8 cellular contexts compared by ENCODE assay signal in genomic region chr20:48921883-48922867, GRCh38. TPM values are rescaled to one million over a fixed set of nuclear protein-coding genes. Genes with fewer than 3 reads are reported as not detected.
DNase-seq lines count a peak whose midpoint lies in the region; ATAC-seq and TF ChIP-seq lines count a peak whose summit lies in the region.

No MANE protein-coding gene starts in this region.

- H3K36me3 ChIP-seq in CD4-positive, CD25-positive, alpha-beta regulatory T cell (ENCODE audit: control insufficient read depth, insufficient read depth, low read length) = no peaks in the 10 kb centered on the region
- H3K36me3 ChIP-seq in RWPE2 (ENCODE audit: low read depth) = 0 out of 2 replicates have a peak, but pooled peaks cover 9% of the 10 kb centered on the region
- H3K36me3 ChIP-seq in mucosa of descending colon (ENCODE audit: low read depth) = peaks cover 3% of the 10 kb centered on the region
- no peaks in the 10 kb centered on the region for H3K36me3 ChIP-seq in uterus

- peak; percentile 36 for TF ChIP-seq CTCF in RWPE2 (IDR thresholded peaks at IDR 0.05; ENCODE audit: poor library complexity, severe bottlenecking)
- TF ChIP-seq CTCF in endothelial cell (IDR thresholded peaks at IDR 0.05; ENCODE audit: unreplicated experiment) = no peak
- TF ChIP-seq CTCF in mucosa of descending colon (IDR thresholded peaks at IDR 0.05) = no peak
- no peak for TF ChIP-seq CTCF in uterus (IDR thresholded peaks at IDR 0.05)

- peaks cover 3% of the 10 kb centered on the region for H3K36me3 Mint-ChIP-seq in CD4-positive, CD25-positive, alpha-beta regulatory T cell
- peaks cover 6% of the 10 kb centered on the region for H3K36me3 Mint-ChIP-seq in endothelial cell (ENCODE audit: low read depth, unreplicated experiment)

- H3K9me3 Mint-ChIP-seq in CD4-positive, CD25-positive, alpha-beta regulatory T cell = no peaks in the 10 kb centered on the region
- H3K9me3 Mint-ChIP-seq in endothelial cell (ENCODE audit: unreplicated experiment) = no peaks in the 10 kb centered on the region

- H3K9me3 ChIP-seq in CD4-positive, CD25-positive, alpha-beta regulatory T cell (ENCODE audit: control insufficient read depth in 2 of 2, low read length in 2 of 2) = no peaks in the 10 kb centered on the region
- no peaks in the 10 kb centered on the region for H3K9me3 ChIP-seq in RWPE2 (ENCODE audit: severe bottlenecking)
- H3K9me3 ChIP-seq in mucosa of descending colon = no peaks in the 10 kb centered on the region
- no peaks in the 10 kb centered on the region for H3K9me3 ChIP-seq in uterus

- H3K27ac ChIP-seq in CD4-positive, CD25-positive, alpha-beta regulatory T cell (ENCODE audit: insufficient read depth, low read length, poor library complexity, severe bottlenecking) = peak overlapping the region; percentile 89
- H3K27ac ChIP-seq in RWPE2 (ENCODE audit: poor library complexity, severe bottlenecking) (peak overlapping the region; percentile 66), uterus (peak overlapping the region; percentile 91 to 97)

- TF ChIP-seq POLR2A in uterus (IDR thresholded peaks at IDR 0.05) = no peak

- peak; percentile 37 to 45 for ATAC-seq in CD4-positive, CD25-positive, alpha-beta regulatory T cell (ENCODE audit: low read depth in 2 of 2)
- ATAC-seq in GM19372 (IDR thresholded peaks at IDR 0.05; ENCODE audit: low read depth, unreplicated experiment) (peak; percentile 35), HG03460 (IDR thresholded peaks at IDR 0.05; ENCODE audit: unreplicated experiment) (peak; percentile 30), RWPE2 (ENCODE audit: low read depth) (peak; percentile 71), mucosa of descending colon (peak; percentile 70)

- intact Hi-C loops in mucosa of descending colon (cut with DNase I, micrococcal nuclease) = no loop called here
- intact Hi-C loops in uterus (cut with DNase I; ENCODE audit: low total_unique reads) = no loop called here

- peak overlapping the region; percentile 80 to 93 (median 88) for H3K4me3 Mint-ChIP-seq in CD4-positive, CD25-positive, alpha-beta regulatory T cell
- peak overlapping the region; percentile 97 for H3K4me3 Mint-ChIP-seq in endothelial cell (ENCODE audit: unreplicated experiment)

- H3K4me3 ChIP-seq in CD4-positive, CD25-positive, alpha-beta regulatory T cell (ENCODE audit: low read depth, low read length) = peak overlapping the region; percentile 94
- H3K4me3 ChIP-seq in RWPE2 (ENCODE audit: severe bottlenecking) = peak overlapping the region; percentile 98
- H3K4me3 ChIP-seq in mucosa of descending colon = peak overlapping the region; percentile 88
- H3K4me3 ChIP-seq in uterus = peak overlapping the region; percentile 92 to 97

- DNase-seq in CD4-positive, CD25-positive, alpha-beta regulatory T cell = no peak
- DNase-seq in RWPE2 (ENCODE audit: low spot score) (peak; percentile 90), endothelial cell (ENCODE audit: low spot score) (no peak), mucosa of descending colon (peak; percentile 66 to 83 (median 81)), uterus (no peak), activated gamma-delta T cell (lab: John Stamatoyannopoulos, UW) (no peak)

- peaks cover 31 to 59% (median 47%) of the 10 kb centered on the region in 4 donors for H3K4me1 Mint-ChIP-seq in CD4-positive, CD25-positive, alpha-beta regulatory T cell
- peaks cover 35% of the 10 kb centered on the region for H3K4me1 Mint-ChIP-seq in endothelial cell (ENCODE audit: unreplicated experiment)

- peak overlapping the region; percentile 71 to 97 (median 93) for H3K27ac Mint-ChIP-seq in CD4-positive, CD25-positive, alpha-beta regulatory T cell
- peak overlapping the region; percentile 97 for H3K27ac Mint-ChIP-seq in endothelial cell (ENCODE audit: unreplicated experiment)

- H3K27me3 ChIP-seq in CD4-positive, CD25-positive, alpha-beta regulatory T cell (ENCODE audit: control insufficient read depth, insufficient read depth, low read length) = no peaks in the 10 kb centered on the region
- H3K27me3 ChIP-seq in RWPE2 (ENCODE audit: insufficient read depth, poor library complexity, severe bottlenecking) (no peaks in the 10 kb centered on the region), uterus (no peaks in the 10 kb centered on the region)

- no peaks in the 10 kb centered on the region for H3K27me3 Mint-ChIP-seq in CD4-positive, CD25-positive, alpha-beta regulatory T cell
- H3K27me3 Mint-ChIP-seq in endothelial cell (ENCODE audit: unreplicated experiment) = peaks cover 3% of the 10 kb centered on the region

- peaks cover 25% of the 10 kb centered on the region for H3K4me1 ChIP-seq in CD4-positive, CD25-positive, alpha-beta regulatory T cell (ENCODE audit: control insufficient read depth, insufficient read depth, low read length, poor library complexity, severe bottlenecking)
- peaks cover 21% of the 10 kb centered on the region for H3K4me1 ChIP-seq in RWPE2 (ENCODE audit: insufficient read depth, poor library complexity, severe bottlenecking)
- H3K4me1 ChIP-seq in mucosa of descending colon (ENCODE audit: low read depth) = peaks cover 41% of the 10 kb centered on the region
- peaks cover 0 to 9% of the 10 kb centered on the region in 2 donors for H3K4me1 ChIP-seq in uterus

RNA-seq across cellular contexts. Expression of gene ARFGEF2, which starts 0.7 kb away (rescaled TPM):
- 22.1 TPM for total RNA-seq in CD4-positive, CD25-positive, alpha-beta regulatory T cell
- 1 to 10 TPM; 6.8 to 7.9 (median 7.4) TPM for polyA plus RNA-seq in CD4-positive, CD25-positive, alpha-beta regulatory T cell
- 20.3 TPM for total RNA-seq in endothelial cell (ENCODE audit: unreplicated experiment)
- 10 to 100 TPM; 46.2 to 73.8 (median 68.0) TPM for total RNA-seq in mucosa of descending colon
- 10 to 100 TPM; 22.0 to 33.7 (median 27.0) TPM for total RNA-seq in uterus

Comparison
In these comparisons a context has a peak if more than half of its experiments do, and no peak if none do; other contexts are left out.
1. DNase-seq: peak in RWPE2 (single experiment) and mucosa of descending colon (3 of 3); none in CD4-positive, CD25-positive, alpha-beta regulatory T cell (0 of 3), endothelial cell (single experiment), uterus (0 of 2) and activated gamma-delta T cell (single experiment).
2. Peak in every context shown above with its lines, with median percentiles within 50 percentile points of each other: ATAC-seq, H3K27ac ChIP-seq and H3K4me3 ChIP-seq.